16 cellular contexts compared by ENCODE assay signal in the genomic region with DNA sequence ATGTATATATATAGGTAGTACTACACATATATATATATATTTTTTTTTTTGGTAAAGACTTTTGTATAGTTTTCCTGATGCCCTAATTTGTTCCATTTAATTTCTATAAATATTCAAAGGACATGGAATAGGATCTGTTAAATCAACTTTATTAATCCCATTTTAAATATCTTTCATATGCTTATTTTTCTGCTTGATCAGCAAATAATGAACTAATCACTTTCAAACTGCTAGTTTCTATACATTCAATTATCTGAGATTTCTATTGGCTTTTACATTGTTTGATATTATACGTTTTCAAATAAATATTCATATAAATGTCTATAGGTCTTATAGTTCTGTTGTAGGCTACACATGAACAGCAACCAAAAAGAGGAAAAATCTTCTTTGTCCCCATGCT. TPM values are rescaled to one million over a fixed set of nuclear protein-coding genes. Genes with fewer than 3 reads are reported as not detected.
DNase-seq lines count a peak whose midpoint lies in the region; ATAC-seq, FAIRE-seq and TF ChIP-seq lines count a peak whose summit lies in the region.
"Had no signal": no experiment of that assay in that cellular context is flagged by ENCODE, and none has a peak within 500 bp of the region (broad histone marks: within the 10 kb centered on the region; RNA-seq: fewer than 3 reads in every experiment).

No MANE protein-coding gene starts in this region.

- no peaks in the 10 kb centered on the region for H3K4me1 Mint-ChIP-seq in MCF 10A (ENCODE audit: insufficient read depth, unreplicated experiment)

- H3K9me3 Mint-ChIP-seq in MCF 10A (ENCODE audit: unreplicated experiment): no peaks in the 10 kb centered on the region
- H3K9me3 Mint-ChIP-seq: CD4-positive, CD25-positive, alpha-beta regulatory T cell; HFFc6 had no signal

- FAIRE-seq in K562 (lab: Jason Lieb, UNC) (no peak), islet of Langerhans (lab: Jason Lieb, UNC) (peak; percentile 73)

- H3K4me3 Mint-ChIP-seq in MCF 10A (ENCODE audit: unreplicated experiment): no peak overlapping the region
- H3K4me3 Mint-ChIP-seq: CD4-positive, CD25-positive, alpha-beta regulatory T cell; HFFc6 had no signal

- H2AFZ ChIP-seq in mammary epithelial cell (ENCODE audit: low read depth, low read length) (no peak overlapping the region), K562 (ENCODE audit: low read depth, low read length) (no peak overlapping the region)

- H3K9me3 ChIP-seq in mammary epithelial cell (replicated peaks; ENCODE audit: insufficient read depth, low read length) (no peaks in the 10 kb centered on the region), K562 (replicated peaks; ENCODE audit: control insufficient read depth, insufficient read depth, low read depth, low read length) (no peaks in the 10 kb centered on the region), WERI-Rb-1 (ENCODE audit: severe bottlenecking) (no peaks in the 10 kb centered on the region), left ventricle myocardium inferior (replicated peaks) (no peaks in the 10 kb centered on the region)
- H3K9me3 ChIP-seq: BLaER1 treated with 17β-estradiol and CSF1 and Interleukin-3, amounts not matched to agents 10 nM and 100 nM had no signal

- H3K4me1 ChIP-seq in mammary epithelial cell (ENCODE audit: insufficient read depth, low read length) (no peaks in the 10 kb centered on the region), K562 (replicated peaks in 1 of 2; ENCODE audit: control insufficient read depth in 2 of 2, insufficient read depth in 2 of 2, low read length in 2 of 2) (no peaks in the 10 kb centered on the region), left ventricle myocardium inferior (peaks cover 6% of the 10 kb centered on the region)
- H3K4me1 ChIP-seq: BLaER1 treated with 17β-estradiol and CSF1 and Interleukin-3, amounts not matched to agents 10 nM and 100 nM had no signal

- no peak for DNase-seq in MCF 10A (ENCODE audit: unreplicated experiment)
- no peak for DNase-seq in mammary epithelial cell
- DNase-seq in K562 (ENCODE audit: extremely low read depth in 1 of 4, low spot score in 3 of 4): no peak
- no peak for DNase-seq in WERI-Rb-1
- no peak for DNase-seq in dedifferentiated amniotic fluid mesenchymal stem cell (ENCODE audit: extremely low spot score)
- no peak for DNase-seq in left ventricle myocardium inferior
- DNase-seq: 8988T; ACHN; CD4-positive, CD25-positive, alpha-beta regulatory T cell; DMS53; HCEC 1CT; HFFc6 had no signal

- TF ChIP-seq RAD21 in K562 (CRISPR knock-in tag; conservative IDR thresholded peaks at IDR 0.05 in 1 of 2, IDR thresholded peaks at IDR 0.05 in 1 of 2): no peak

- POLR2A ChIA-PET in MCF 10A (lab: Yijun Ruan, JAX): no interaction called here
- POLR2A ChIA-PET in K562 (lab: Yijun Ruan, JAX): interaction anchor here (0.6 kb wide), 1 partner anchor 513 kb away, joined by 3 read pairs; no protein-coding TSS in a partner anchor

- no TSS peak for BruUV-seq in MCF 10A (replicated peaks; lab: Mats Ljungman, UMichigan)
- no TSS peak for BruUV-seq in mammary epithelial cell (replicated peaks; lab: Mats Ljungman, UMichigan)
- BruUV-seq in K562 (replicated peaks; lab: Mats Ljungman, UMichigan): no TSS peak

- H3K36me3 ChIP-seq in mammary epithelial cell (ENCODE audit: insufficient read depth, low read length) (peaks cover 20% of the 10 kb centered on the region), K562 (ENCODE audit: control insufficient read depth, insufficient read depth, low read length) (peaks cover 61% of the 10 kb centered on the region), WERI-Rb-1 (peaks cover 68% of the 10 kb centered on the region), left ventricle myocardium inferior (peaks cover 82% of the 10 kb centered on the region)

- no peak for TF ChIP-seq CTCF in MCF 10A (IDR thresholded peaks at IDR 0.05; ENCODE audit: unreplicated experiment)
- TF ChIP-seq CTCF in mammary epithelial cell (conservative IDR thresholded peaks at IDR 0.05 in 1 of 2, IDR thresholded peaks at IDR 0.05 in 1 of 2; ENCODE audit: extremely low read depth in 1 of 2, insufficient read depth in 1 of 2, low read depth in 1 of 2, low read length in 2 of 2): no peak
- no peak for TF ChIP-seq CTCF in K562 (IDR thresholded peaks at IDR 0.05 in 2 of 3, conservative IDR thresholded peaks at IDR 0.05 in 1 of 3; ENCODE audit: insufficient read depth in 2 of 3, low read depth in 1 of 3, low read length in 3 of 3)
- no peak for TF ChIP-seq CTCF in WERI-Rb-1 (IDR thresholded peaks at IDR 0.05; ENCODE audit: low read depth, low read length)
- TF ChIP-seq CTCF in left ventricle myocardium inferior (IDR thresholded peaks at IDR 0.05; ENCODE audit: borderline replicate concordance): no peak

- H4K20me1 ChIP-seq in mammary epithelial cell (ENCODE audit: insufficient read depth, low read length) (no peaks in the 10 kb centered on the region), K562 (replicated peaks; ENCODE audit: control insufficient read depth, insufficient read depth, low read length) (no peaks in the 10 kb centered on the region)

- peaks cover 74% of the 10 kb centered on the region for H3K36me3 Mint-ChIP-seq in MCF 10A (ENCODE audit: insufficient read depth, unreplicated experiment)

- in situ Hi-C loops in mammary epithelial cell (cut with MboI; ENCODE audit: low sequenced_read_pairs in 2 of 2) (no loop called here), K562 (cut with MboI) (no loop called here)

- no peaks in the 10 kb centered on the region for H3K27me3 ChIP-seq in mammary epithelial cell (ENCODE audit: insufficient read depth, low read length)
- no peaks in the 10 kb centered on the region; a peak in 1 of 5 replicates for H3K27me3 ChIP-seq in K562 (ENCODE audit: control insufficient read depth in 2 of 2, insufficient read depth in 2 of 2, low read length in 2 of 2)
- H3K27me3 ChIP-seq in WERI-Rb-1 (ENCODE audit: insufficient read depth, low read depth, severe bottlenecking): no peaks in the 10 kb centered on the region
- no peaks in the 10 kb centered on the region for H3K27me3 ChIP-seq in left ventricle myocardium inferior (ENCODE audit: low read depth)
- H3K27me3 ChIP-seq: BLaER1 treated with 17β-estradiol and CSF1 and Interleukin-3, amounts not matched to agents 10 nM and 100 nM had no signal

- H3K79me2 ChIP-seq in mammary epithelial cell (ENCODE audit: insufficient read depth, low read length) (peaks cover 39% of the 10 kb centered on the region), K562 (ENCODE audit: control insufficient read depth, insufficient read depth, low read length) (no peaks in the 10 kb centered on the region; the same call in 2 of the 3 replicates)

- H3K27ac ChIP-seq in mammary epithelial cell (ENCODE audit: insufficient read depth, low read depth, low read length) (no peak overlapping the region), K562 (ENCODE audit: extremely low read depth, low read depth, low read length) (no peak overlapping the region), WERI-Rb-1 (no peak overlapping the region), left ventricle myocardium inferior (replicated peaks) (no peak overlapping the region)
- H3K27ac ChIP-seq: BLaER1 treated with 17β-estradiol and CSF1 and Interleukin-3, amounts not matched to agents 10 nM and 100 nM had no signal

- H3K27me3 Mint-ChIP-seq in MCF 10A (ENCODE audit: insufficient read depth, unreplicated experiment): no peaks in the 10 kb centered on the region
- H3K27me3 Mint-ChIP-seq: CD4-positive, CD25-positive, alpha-beta regulatory T cell had no signal

- no peak for ATAC-seq in K562

- peak overlapping the region; percentile 59 for H3K27ac Mint-ChIP-seq in MCF 10A (ENCODE audit: low read depth, unreplicated experiment)
- H3K27ac Mint-ChIP-seq: CD4-positive, CD25-positive, alpha-beta regulatory T cell; HFFc6 had no signal

- H3K4me2 ChIP-seq in mammary epithelial cell (ENCODE audit: insufficient read depth, low read depth, low read length) (no peak overlapping the region), K562 (ENCODE audit: insufficient read depth, low read length) (no peak overlapping the region)
- H3K4me2 ChIP-seq: BLaER1 treated with 17β-estradiol and CSF1 and Interleukin-3, amounts not matched to agents 10 nM and 100 nM had no signal

- no peaks in the 10 kb centered on the region for H3K9me1 ChIP-seq in K562 (ENCODE audit: control insufficient read depth, insufficient read depth, low read length)

- no peak for TF ChIP-seq POLR2A in K562 (conservative IDR thresholded peaks at IDR 0.05)

- no peak for TF ChIP-seq EP300 in K562 (IDR thresholded peaks at IDR 0.05; ENCODE audit: low read length)

- intact Hi-C loops in MCF 10A (cut with micrococcal nuclease) (no loop called here), mammary epithelial cell (cut with micrococcal nuclease) (no loop called here), K562 (cut with micrococcal nuclease) (no loop called here), left ventricle myocardium inferior (cut with micrococcal nuclease) (no loop called here)

- H3K9ac ChIP-seq in mammary epithelial cell (ENCODE audit: insufficient read depth, low read length) (no peak overlapping the region), K562 (ENCODE audit: insufficient read depth in 1 of 2, low read depth in 2 of 2, low read length in 2 of 2) (no peak overlapping the region)
- H3K9ac ChIP-seq: BLaER1 treated with 17β-estradiol and CSF1 and Interleukin-3, amounts not matched to agents 10 nM and 100 nM had no signal

- dilution Hi-C loops in mammary epithelial cell (cut with HindIII; ENCODE audit: low sequenced_read_pairs): loop anchor here (5.0 kb wide), 1 partner anchor 53 kb away; no protein-coding TSS in a partner anchor

- WGBS in mammary epithelial cell (ENCODE audit: low coverage, missing lambda C conversion rate): 80% methylated on average over 1 of the region's 1 CpG
- WGBS in K562 (ENCODE audit: insufficient coverage, low coverage, missing lambda C conversion rate): 63% methylated on average over 1 of the region's 1 CpG

- H3K4me3 ChIP-seq in mammary epithelial cell (replicated peaks in 1 of 3; ENCODE audit: insufficient read depth in 1 of 3, low read depth in 2 of 3, low read length in 3 of 3): no peak overlapping the region
- no peak overlapping the region for H3K4me3 ChIP-seq in K562
- no peak overlapping the region for H3K4me3 ChIP-seq in WERI-Rb-1 (ENCODE audit: low read depth, low read length)
- no peak overlapping the region for H3K4me3 ChIP-seq in left ventricle myocardium inferior
- H3K4me3 ChIP-seq: BLaER1 treated with 17β-estradiol and CSF1 and Interleukin-3, amounts not matched to agents 10 nM and 100 nM had no signal

- CTCF ChIA-PET in MCF 10A (lab: Yijun Ruan, JAX): no interaction called here
- CTCF ChIA-PET in mammary epithelial cell (lab: Charles Lee; ENCODE audit: low non-redundant PET): no interaction called here
- CTCF ChIA-PET in K562 (lab: Yijun Ruan, JAX; ENCODE audit: low intra/inter-chr PET ratio): no interaction called here

RNA-seq across cellular contexts. Expression of a gene that starts 21.7 kb away (rescaled TPM):
- total RNA-seq in MCF 10A (2022) (37.2 and 37.5 TPM in 2 replicates), mammary epithelial cell (10 to 100 TPM; 27.2 to 30.3 TPM), K562 (2014; rRNA removed) (9.8 and 12.2 TPM in 2 replicates), K562 (2014; rRNA removed; fragmentation: Illumina TruSeq; extraction: Trizol) (5.9 and 6.1 TPM in 2 replicates), K562 (2015; rRNA removed; fragmentation: Illumina TruSeq; extraction: Trizol) (7.0 and 7.6 TPM in 2 replicates), K562 (2021) (12.8 and 13.4 TPM in 2 replicates), left ventricle myocardium inferior (15.6 TPM)
- polyA plus RNA-seq in mammary epithelial cell (8.7 TPM), K562 (2011; rRNA removed) (6.9 and 9.5 TPM in 2 replicates), K562 (2014; fragmentation: Illumina TruSeq; extraction: Trizol) (7.5 and 8.6 TPM in 2 replicates), K562 (2014; fragmentation: Nextera tagmentation; extraction: Ambion mirVana) (under 1 TPM; 0.59 to 0.65 TPM), K562 (2014; rRNA removed) (7.3 and 8.0 TPM in 2 replicates)
- polyA minus RNA-seq in mammary epithelial cell: 28.0 TPM
- total RNA-seq in K562 (2011; cell fraction: chromatin; rRNA removed; ENCODE audit: low replicate concordance): 35.8 and 48.6 TPM in 2 replicates
- total RNA-seq in K562 (2011; cell fraction: nucleolus; rRNA removed): 26.0 and 27.4 TPM in 2 replicates
- total RNA-seq in K562 (2011; cell fraction: nucleoplasm; rRNA removed): 29.9 and 33.1 TPM in 2 replicates
- polyA plus RNA-seq in K562 (2011; cell fraction: cytosol; rRNA removed): 9.3 and 9.4 TPM in 2 replicates
- polyA plus RNA-seq in K562 (2011; cell fraction: nucleus; rRNA removed): 23.7 and 30.8 TPM in 2 replicates
- polyA plus RNA-seq in K562 (2012): 6.2 and 12.2 TPM in 2 replicates
- polyA minus RNA-seq in K562 (2011; rRNA and poly(A)+ RNA removed): 10.4 and 11.4 TPM in 2 replicates
- polyA minus RNA-seq in K562 (2011; cell fraction: cytosol; rRNA and poly(A)+ RNA removed): 9.3 and 13.4 TPM in 2 replicates
- polyA minus RNA-seq in K562 (2011; cell fraction: nucleus; rRNA and poly(A)+ RNA removed): 15.3 and 19.2 TPM in 2 replicates

RNA-seq across cellular contexts. Expression of a gene that starts 59.3 kb away (rescaled TPM):
- total RNA-seq in MCF 10A (2022) (not detected in 2 replicates), mammary epithelial cell (not detected), K562 (2014; rRNA removed) (not detected in 2 replicates), K562 (2014; rRNA removed; fragmentation: Illumina TruSeq; extraction: Trizol) (not detected in 2 replicates), K562 (2015; rRNA removed; fragmentation: Illumina TruSeq; extraction: Trizol) (not detected in 2 replicates), K562 (2021) (not detected in 2 replicates), left ventricle myocardium inferior (not detected)
- polyA plus RNA-seq in mammary epithelial cell (not detected), K562 (2011; rRNA removed) (not detected in 2 replicates), K562 (2014; fragmentation: Illumina TruSeq; extraction: Trizol) (not detected in 2 replicates), K562 (2014; fragmentation: Nextera tagmentation; extraction: Ambion mirVana) (not detected), K562 (2014; rRNA removed) (not detected in 2 replicates)
- polyA minus RNA-seq in mammary epithelial cell: not detected
- total RNA-seq in K562 (2011; cell fraction: chromatin; rRNA removed; ENCODE audit: low replicate concordance): not detected in 2 replicates
- not detected in 2 replicates for total RNA-seq in K562 (2011; cell fraction: nucleolus; rRNA removed)
- not detected in 2 replicates for total RNA-seq in K562 (2011; cell fraction: nucleoplasm; rRNA removed)
- polyA plus RNA-seq in K562 (2011; cell fraction: cytosol; rRNA removed): not detected in 2 replicates
- not detected in 2 replicates for polyA plus RNA-seq in K562 (2011; cell fraction: nucleus; rRNA removed)
- polyA plus RNA-seq in K562 (2012): not detected in 2 replicates
- not detected in 2 replicates for polyA minus RNA-seq in K562 (2011; rRNA and poly(A)+ RNA removed)
- polyA minus RNA-seq in K562 (2011; cell fraction: cytosol; rRNA and poly(A)+ RNA removed): not detected in 2 replicates
- not detected in 2 replicates for polyA minus RNA-seq in K562 (2011; cell fraction: nucleus; rRNA and poly(A)+ RNA removed)
- total RNA-seq: CD4-positive, CD25-positive, alpha-beta regulatory T cell; H4; HFFc6; HT1080 had no signal
- polyA plus RNA-seq: CD4-positive, CD25-positive, alpha-beta regulatory T cell had no signal
